25 cellular contexts compared by ENCODE assay signal in the genomic region with DNA sequence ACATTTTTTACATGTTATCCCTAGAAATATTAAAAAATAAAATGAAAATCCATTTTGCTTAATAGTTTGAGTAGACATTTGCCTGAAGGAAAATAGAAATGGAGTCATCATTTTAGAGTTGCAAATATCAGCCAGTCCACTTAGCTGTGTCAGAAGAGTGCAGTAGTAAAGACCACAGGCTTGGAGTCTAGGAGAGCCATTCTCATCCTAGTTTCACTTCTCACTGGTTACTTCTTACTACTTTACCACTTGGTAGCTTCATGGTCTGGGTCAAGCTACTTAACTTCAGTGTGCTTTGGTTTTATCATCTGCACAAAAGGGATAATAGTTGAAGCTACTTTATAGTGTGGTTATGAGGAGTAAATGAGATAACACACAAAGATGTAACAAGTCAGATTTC.
"Had no signal": no experiment of that assay in that cellular context is flagged by ENCODE, and none has a peak within 500 bp of the region (broad histone marks: within the 10 kb centered on the region; RNA-seq: fewer than 3 reads in every experiment).

No MANE protein-coding gene starts in this region.

- ATAC-seq: activated naive CD4-positive, alpha-beta T cell treated with anti-CD3 and anti-CD28 coated beads, Interleukin-2, amount 50 U/mL, for 72 hours; activated naive CD8-positive, alpha-beta T cell treated with anti-CD3 and anti-CD28 coated beads, Interleukin-2, amount 50 U/mL, for 24 hours; activated T-cell treated with anti-CD3 and anti-CD28 coated beads, Interleukin-2, amount 50 U/mL, for 4 hours; PC-3; T-cell had no signal

- FAIRE-seq: astrocyte, RCC 7860, TTC549 had no signal

- DNase-seq: activated CD4-positive, alpha-beta memory T cell treated with anti-CD3 and anti-CD28 coated beads for 36 hours; activated CD4-positive, alpha-beta T cell treated with anti-CD3 and anti-CD28 coated beads, Interleukin-2, amount 10 ng/mL, durations not matched to agents 7 days and 5 days; activated CD4-positive, CD25-positive, alpha-beta regulatory T cell; activated CD8-positive, alpha-beta memory T cell treated with anti-CD3 and anti-CD28 coated beads for 24 hours; activated effector memory CD4-positive, alpha-beta T cell treated with anti-CD3 and anti-CD28 coated beads, Interleukin-2, amount 50 U/mL, for 16 hours; activated naive CD4-positive, alpha-beta T cell treated with Interleukin-2 at 50 U/mL for 16 hours; activated naive CD8-positive, alpha-beta T cell treated with anti-CD3 and anti-CD28 coated beads, Interleukin-2, amount 50 U/mL, for 24 hours; activated T-cell treated with anti-CD3 and anti-CD28 coated beads, Interleukin-2, amount 50 U/mL, for 4 hours; amniotic stem cell; Karpas-422; NCI-H1105; NCI-H1436; NCI-H187; NCI-H2081; NCI-H510A treated with DMSO at 0.1 percent for 48 hours; NCI-H69; PC-3; SHP77; T-cell; T-helper 2 cell; T1000 had no signal
